ENCODE assay signal across 8 cellular contexts in genomic region chr21:25456672-25457071, GRCh38.
A peak's percentile ranks its signal among the peaks of the same experiment; 100 is the strongest.
DNase-seq lines count a peak whose midpoint lies in the region; ATAC-seq and TF ChIP-seq lines count a peak whose summit lies in the region.

No MANE protein-coding gene starts in this region.

- no peak overlapping the region for H3K27ac ChIP-seq in upper lobe of right lung

- H3K4me1 Mint-ChIP-seq in activated T-cell treated with anti-CD3 and anti-CD28 coated beads, Interleukin-2, amount 50 U/mL, for 24 hours (ENCODE audit: low read depth) = peaks cover 86% of the 10 kb centered on the region

- peak overlapping the region; percentile 58 for H3K4me3 Mint-ChIP-seq in activated T-cell treated with anti-CD3 and anti-CD28 coated beads, Interleukin-2, amount 50 U/mL, for 24 hours

- H3K27me3 Mint-ChIP-seq in activated T-cell treated with anti-CD3 and anti-CD28 coated beads, Interleukin-2, amount 50 U/mL, for 24 hours = no peaks in the 10 kb centered on the region

- ATAC-seq in GM18873 (IDR thresholded peaks at IDR 0.05; ENCODE audit: low FRiP score, unreplicated experiment) (peak; percentile 48), HG02943 (IDR thresholded peaks at IDR 0.05; ENCODE audit: low read depth, unreplicated experiment) (peak; percentile 50), upper lobe of right lung (no peak)

- H3K4me3 ChIP-seq in upper lobe of right lung = no peak overlapping the region

- H3K9me3 ChIP-seq in upper lobe of right lung = no peaks in the 10 kb centered on the region

- peaks cover 5% of the 10 kb centered on the region for H3K4me1 ChIP-seq in upper lobe of right lung

- H3K27ac Mint-ChIP-seq in activated T-cell treated with anti-CD3 and anti-CD28 coated beads, Interleukin-2, amount 50 U/mL, for 24 hours = peak overlapping the region; percentile 95

- H3K27me3 ChIP-seq in upper lobe of right lung = no peaks in the 10 kb centered on the region

- intact Hi-C loops in upper lobe of right lung (cut with DNase I) = no loop called here

- H3K9me3 Mint-ChIP-seq in activated T-cell treated with anti-CD3 and anti-CD28 coated beads, Interleukin-2, amount 50 U/mL, for 24 hours = peaks cover 21% of the 10 kb centered on the region

- peak; percentile 58 for DNase-seq in activated T-cell treated with anti-CD3 and anti-CD28 coated beads, Interleukin-2, amount 50 U/mL, for 24 hours
- peak in 2 of 3 donors; percentile 44 to 45 for DNase-seq in stimulated activated CD4-positive, alpha-beta T cell treated with anti-CD3 and anti-CD28 coated beads, Interleukin-12 subunit alpha, Interleukin-12 subunit beta, amount 100 ng/mL, for 48 hours (ENCODE audit: low read depth in 2 of 3, low spot score in 1 of 3)
- DNase-seq in NCI-H2081 treated with DMSO at 0.1 percent for 48 hours (lab: John Stamatoyannopoulos, UW) (no peak), upper lobe of right lung (no peak), NCI-H2227 (lab: John Stamatoyannopoulos, UW; ENCODE audit: unreplicated experiment) (no peak), GM03348 (ENCODE audit: low spot score) (no peak)

- TF ChIP-seq CTCF in upper lobe of right lung (IDR thresholded peaks at IDR 0.05) = no peak

- H3K36me3 Mint-ChIP-seq in activated T-cell treated with anti-CD3 and anti-CD28 coated beads, Interleukin-2, amount 50 U/mL, for 24 hours (ENCODE audit: low read depth) = peaks cover 61% of the 10 kb centered on the region

- no peaks in the 10 kb centered on the region for H3K36me3 ChIP-seq in upper lobe of right lung

Comparison
In these comparisons a context has a peak if more than half of its experiments do, and no peak if none do; other contexts are left out.
1. DNase-seq: peak in activated T-cell treated with anti-CD3 and anti-CD28 coated beads, Interleukin-2, amount 50 U/mL, for 24 hours (single experiment) and stimulated activated CD4-positive, alpha-beta T cell treated with anti-CD3 and anti-CD28 coated beads, Interleukin-12 subunit alpha, Interleukin-12 subunit beta, amount 100 ng/mL, for 48 hours (2 of 3); none in NCI-H2081 treated with DMSO at 0.1 percent for 48 hours (single experiment), upper lobe of right lung (single experiment), NCI-H2227 (single experiment) and GM03348 (single experiment).